In genomic region chr14:24315807-24316596, GRCh38 we compare ENCODE assay signal across 11 cellular contexts. TPM values are rescaled to one million over a fixed set of nuclear protein-coding genes. Genes with fewer than 3 reads are reported as not detected.
DNase-seq lines count a peak whose midpoint lies in the region; ATAC-seq, FAIRE-seq and TF ChIP-seq lines count a peak whose summit lies in the region.
"Had no signal": no experiment of that assay in that cellular context is flagged by ENCODE, and none has a peak within 500 bp of the region (broad histone marks: within the 10 kb centered on the region; RNA-seq: fewer than 3 reads in every experiment).

No MANE protein-coding gene starts in this region.

- H3K27me3 ChIP-seq in esophagus (ENCODE audit: control insufficient read depth in 1 of 2, insufficient read depth in 2 of 2, low read length in 2 of 2) (no peaks in the 10 kb centered on the region), aorta (ENCODE audit: control insufficient read depth in 1 of 2, insufficient read depth in 2 of 2, low read length in 1 of 2) (no peaks in the 10 kb centered on the region)
- H3K27me3 ChIP-seq: MG63 had no signal

- peaks cover 16% of the 10 kb centered on the region for H3K36me3 Mint-ChIP-seq in MCF 10A (ENCODE audit: insufficient read depth, unreplicated experiment)

- TF ChIP-seq POLR2A in GM12892 (IDR thresholded peaks at IDR 0.05; ENCODE audit: low read depth, low read length), result no peak

- no peaks in the 10 kb centered on the region for H3K9me3 Mint-ChIP-seq in stimulated activated naive CD8-positive, alpha-beta T cell treated with anti-CD3 and anti-CD28 coated beads, Interleukin-15, amount 100 ng/mL, for 72 hours
- no peaks in the 10 kb centered on the region for H3K9me3 Mint-ChIP-seq in MCF 10A (ENCODE audit: unreplicated experiment)

- DNase-seq in stimulated activated naive CD8-positive, alpha-beta T cell treated with anti-CD3 and anti-CD28 coated beads, Interleukin-15, amount 100 ng/mL, for 72 hours, result no peak
- no peak for DNase-seq in stimulated activated naive CD8-positive, alpha-beta T cell treated with anti-CD3 and anti-CD28 coated beads, Interleukin-15, Interleukin-2, amounts not matched to agents 100 U/mL and 50 U/mL, for 24 hours
- DNase-seq in mucosa of descending colon, result peak; percentile 70 to 84 (median 81)
- peak; percentile 58 to 81 for DNase-seq in aorta
- DNase-seq in MCF 10A (ENCODE audit: unreplicated experiment), result no peak
- no peak for DNase-seq in GM12892 (ENCODE audit: insufficient read length)
- DNase-seq: C1 segment of cervical spinal cord; MG63; stimulated activated naive CD4-positive, alpha-beta T cell treated with Interleukin-2 at 50 U/mL for 16 hours had no signal

- POLR2A ChIA-PET in MCF 10A (lab: Yijun Ruan, JAX), result interaction anchor here (1.6 kb wide), 1 partner anchor 170 kb away, joined by 4 read pairs; the partner anchor contains the start of gene PSME2

- intact Hi-C loops in mucosa of descending colon (cut with DNase I, micrococcal nuclease) (no loop called here), aorta (cut with DNase I) (no loop called here), MCF 10A (cut with micrococcal nuclease) (no loop called here)

- H3K9me3 ChIP-seq in esophagus (ENCODE audit: control insufficient read depth in 2 of 2, insufficient read depth in 1 of 2, low read depth in 1 of 2, low read length in 1 of 2), result no peaks in the 10 kb centered on the region
- no peaks in the 10 kb centered on the region for H3K9me3 ChIP-seq in mucosa of descending colon
- H3K9me3 ChIP-seq in aorta (ENCODE audit: control insufficient read depth, low read length), result no peaks in the 10 kb centered on the region
- H3K9me3 ChIP-seq: MG63 had no signal

- no peaks in the 10 kb centered on the region for H3K36me3 ChIP-seq in esophagus (ENCODE audit: control insufficient read depth in 2 of 2, insufficient read depth in 2 of 2, low read length in 1 of 2)
- H3K36me3 ChIP-seq in mucosa of descending colon (ENCODE audit: low read depth), result no peaks in the 10 kb centered on the region
- no peaks in the 10 kb centered on the region for H3K36me3 ChIP-seq in aorta (ENCODE audit: control insufficient read depth in 1 of 2, insufficient read depth in 2 of 2, low read length in 1 of 2)
- H3K36me3 ChIP-seq: MG63 had no signal

- CTCF ChIA-PET in MCF 10A (lab: Yijun Ruan, JAX), result interaction anchor here (1.5 to 1.8 kb wide), 2 partner anchors 9 to 19 kb away, joined by 8 read pairs; partner anchors contain the start of gene CIDEB

- ATAC-seq in stimulated activated naive CD8-positive, alpha-beta T cell treated with anti-CD3 and anti-CD28 coated beads, Interleukin-15, amount 100 ng/mL, for 72 hours, result peak; percentile 16
- no peak for ATAC-seq in stimulated activated naive CD8-positive, alpha-beta T cell treated with anti-CD3 and anti-CD28 coated beads, Interleukin-15, Interleukin-2, amounts not matched to agents 100 U/mL and 50 U/mL, for 24 hours
- ATAC-seq in mucosa of descending colon (peak; percentile 79), aorta (ENCODE audit: low FRiP score) (peak; percentile 64), HG03565 (IDR thresholded peaks at IDR 0.05; ENCODE audit: unreplicated experiment) (no peak)

- H3K4me3 Mint-ChIP-seq in stimulated activated naive CD8-positive, alpha-beta T cell treated with anti-CD3 and anti-CD28 coated beads, Interleukin-15, amount 100 ng/mL, for 72 hours, result no peak overlapping the region
- no peak overlapping the region for H3K4me3 Mint-ChIP-seq in MCF 10A (ENCODE audit: unreplicated experiment)

- TF ChIP-seq CTCF in mucosa of descending colon (IDR thresholded peaks at IDR 0.05) (peak; percentile 18), MCF 10A (IDR thresholded peaks at IDR 0.05; ENCODE audit: unreplicated experiment) (no peak)

- H3K27ac Mint-ChIP-seq in stimulated activated naive CD8-positive, alpha-beta T cell treated with anti-CD3 and anti-CD28 coated beads, Interleukin-15, amount 100 ng/mL, for 72 hours, result no peak overlapping the region
- H3K27ac Mint-ChIP-seq in MCF 10A (ENCODE audit: low read depth, unreplicated experiment), result no peak overlapping the region

- no TSS peak for BruUV-seq in MCF 10A (replicated peaks; lab: Mats Ljungman, UMichigan)

- peaks cover 17% of the 10 kb centered on the region for H3K27me3 Mint-ChIP-seq in stimulated activated naive CD8-positive, alpha-beta T cell treated with anti-CD3 and anti-CD28 coated beads, Interleukin-15, amount 100 ng/mL, for 72 hours
- peaks cover 23% of the 10 kb centered on the region for H3K27me3 Mint-ChIP-seq in MCF 10A (ENCODE audit: insufficient read depth, unreplicated experiment)

- peaks cover 66% of the 10 kb centered on the region for H3K4me1 Mint-ChIP-seq in stimulated activated naive CD8-positive, alpha-beta T cell treated with anti-CD3 and anti-CD28 coated beads, Interleukin-15, amount 100 ng/mL, for 72 hours
- H3K4me1 Mint-ChIP-seq in MCF 10A (ENCODE audit: insufficient read depth, unreplicated experiment), result peaks cover 20% of the 10 kb centered on the region

- FAIRE-seq in GM12892 (lab: Jason Lieb, UNC), result no peak

- 39 to 48% methylated on average over 69 to 70 of the region's 70 CpGs for WGBS in esophagus, 2 donors
- 33 to 34% methylated on average over 70 of the region's 70 CpGs for WGBS in aorta, 2 donors

- H3K4me1 ChIP-seq in esophagus (ENCODE audit: control insufficient read depth in 2 of 2, insufficient read depth in 2 of 2, low read length in 1 of 2) (peaks cover 11 to 39% of the 10 kb centered on the region in 2 donors), mucosa of descending colon (ENCODE audit: low read depth) (peaks cover 28% of the 10 kb centered on the region), aorta (ENCODE audit: control insufficient read depth in 1 of 2, insufficient read depth in 2 of 2, low read length in 2 of 2) (no peaks in the 10 kb centered on the region)

- H3K27ac ChIP-seq in esophagus (ENCODE audit: low read depth in 2 of 2, low read length in 1 of 2), result peak overlapping the region; percentile 46 to 93
- H3K27ac ChIP-seq in aorta (ENCODE audit: low read depth in 1 of 2, low read length in 2 of 2), result no peak overlapping the region

- no peak overlapping the region for H3K4me3 ChIP-seq in esophagus (ENCODE audit: low read depth in 1 of 2, low read length in 2 of 2)
- H3K4me3 ChIP-seq in mucosa of descending colon, result no peak overlapping the region
- H3K4me3 ChIP-seq in aorta (ENCODE audit: low read length in 2 of 2), result no peak overlapping the region
- H3K4me3 ChIP-seq: MG63 had no signal

RNA-seq across cellular contexts. Expression of gene LTB4R, which starts 4.7 kb away (rescaled TPM):
- polyA plus RNA-seq in esophagus, result 10 to 100 TPM; 63.3 to 73.6 TPM
- total RNA-seq in mucosa of descending colon, result 1 to 10 TPM; 3.4 to 6.1 (median 3.8) TPM
- total RNA-seq in aorta, result 1 to 10 TPM; 7.0 to 8.2 TPM
- 1 to 10 TPM; 2.9 to 5.2 TPM for polyA plus RNA-seq in aorta
- total RNA-seq in MCF 10A (2022), result 15.8 and 19.9 TPM in 2 replicates
- 5.1 TPM for polyA plus RNA-seq in GM12892 (2012; ENCODE audit: missing spikeins)

RNA-seq across cellular contexts. Expression of gene LTB4R2, which starts 6.1 kb away (rescaled TPM):
- polyA plus RNA-seq in esophagus, result 10 to 100 TPM; 11.6 to 30.4 TPM
- total RNA-seq in mucosa of descending colon, result 1 to 10 TPM; 3.7 to 6.3 (median 5.0) TPM
- total RNA-seq in aorta, result 1 to 10 TPM; 3.7 to 5.5 TPM
- polyA plus RNA-seq in aorta, result under 1 TPM; 0.38 to 0.95 TPM
- total RNA-seq in MCF 10A (2022), result 21.7 and 23.8 TPM in 2 replicates
- 3.2 TPM for polyA plus RNA-seq in GM12892 (2012; ENCODE audit: missing spikeins)

RNA-seq across cellular contexts. Expression of gene CIDEB, which starts 8.2 kb away (rescaled TPM):
- 10 to 100 TPM; 24.3 TPM for polyA plus RNA-seq in esophagus
- total RNA-seq in mucosa of descending colon, result 10 to 100 TPM in 2 of 3 donors, 1 to 10 TPM in 1; 8.5 to 15.8 (median 12.1) TPM
- 10 to 100 TPM; 12.2 to 13.9 TPM for total RNA-seq in aorta
- polyA plus RNA-seq in aorta, result 10 to 100 TPM in 1 of 2 donors, 1 to 10 TPM in 1; 3.3 to 17.2 TPM
- total RNA-seq in MCF 10A (2022), result 0.52 and 1.3 TPM in 2 replicates
- polyA plus RNA-seq in GM12892 (2012; ENCODE audit: missing spikeins), result 6.1 TPM

RNA-seq across cellular contexts. Expression of gene NOP9, which starts 16.4 kb away (rescaled TPM):
- 10 to 100 TPM in 1 of 2 donors, 1 to 10 TPM in 1; 9.3 to 10.8 TPM for polyA plus RNA-seq in esophagus
- total RNA-seq in mucosa of descending colon, result 10 to 100 TPM; 24.1 to 29.2 (median 29.1) TPM
- 10 to 100 TPM; 17.8 to 19.9 TPM for total RNA-seq in aorta
- 10 to 100 TPM in 1 of 2 donors, 1 to 10 TPM in 1; 7.9 to 10.8 TPM for polyA plus RNA-seq in aorta
- 29.8 and 31.9 TPM in 2 replicates for total RNA-seq in MCF 10A (2022)
- polyA plus RNA-seq in GM12892 (2012; ENCODE audit: missing spikeins), result 14.0 TPM

RNA-seq across cellular contexts. Expression of gene DHRS1, which starts 16.4 kb away (rescaled TPM):
- 10 to 100 TPM; 92.6 to 97.6 TPM for polyA plus RNA-seq in esophagus
- 10 to 100 TPM; 30.6 to 56.9 (median 54.9) TPM for total RNA-seq in mucosa of descending colon
- 10 to 100 TPM; 21.2 to 27.3 TPM for total RNA-seq in aorta
- polyA plus RNA-seq in aorta, result 10 to 100 TPM; 29.6 to 33.2 TPM
- 29.2 and 29.7 TPM in 2 replicates for total RNA-seq in MCF 10A (2022)
- 18.3 TPM for polyA plus RNA-seq in GM12892 (2012; ENCODE audit: missing spikeins)

Comparison
In these comparisons a context has a peak if more than half of its experiments do, and no peak if none do; other contexts are left out.
1. ATAC-seq: peak in stimulated activated naive CD8-positive, alpha-beta T cell treated with anti-CD3 and anti-CD28 coated beads, Interleukin-15, amount 100 ng/mL, for 72 hours (single experiment), mucosa of descending colon (single experiment) and aorta (single experiment); none in stimulated activated naive CD8-positive, alpha-beta T cell treated with anti-CD3 and anti-CD28 coated beads, Interleukin-15, Interleukin-2, amounts not matched to agents 100 U/mL and 50 U/mL, for 24 hours (single experiment) and HG03565 (single experiment).
2. DNase-seq: peak in mucosa of descending colon (3 of 3) and aorta (2 of 2); none in stimulated activated naive CD8-positive, alpha-beta T cell treated with anti-CD3 and anti-CD28 coated beads, Interleukin-15, amount 100 ng/mL, for 72 hours (0 of 2), stimulated activated naive CD8-positive, alpha-beta T cell treated with anti-CD3 and anti-CD28 coated beads, Interleukin-15, Interleukin-2, amounts not matched to agents 100 U/mL and 50 U/mL, for 24 hours (single experiment), MCF 10A (single experiment) and GM12892 (single experiment).
3. H3K27ac ChIP-seq: peak in esophagus (2 of 2); none in aorta (0 of 2).